ENCODE assay signal across 13 cellular contexts in the genomic region with DNA sequence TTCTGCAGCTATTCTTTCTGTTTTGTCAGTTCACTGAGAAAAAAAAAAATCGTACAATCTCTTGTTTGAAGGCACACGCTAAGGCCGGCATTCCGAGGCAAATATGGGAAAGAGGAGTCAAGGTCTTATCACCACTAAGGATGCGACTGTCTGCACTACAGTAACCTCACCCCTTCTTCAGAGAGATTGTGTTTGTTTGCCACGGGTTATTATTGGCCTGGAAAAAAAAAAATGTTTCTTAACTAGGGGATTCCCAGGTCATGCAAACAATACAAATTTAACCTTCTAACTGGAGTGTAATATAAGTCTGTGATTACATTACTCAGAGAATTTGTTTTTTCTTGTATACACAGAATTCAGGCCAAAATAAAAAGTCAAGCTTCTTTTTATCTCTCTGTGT.
DNase-seq lines count a peak whose midpoint lies in the region; ATAC-seq and TF ChIP-seq lines count a peak whose summit lies in the region.
"Had no signal": no experiment of that assay in that cellular context is flagged by ENCODE, and none has a peak within 500 bp of the region (broad histone marks: within the 10 kb centered on the region; RNA-seq: fewer than 3 reads in every experiment).

No MANE protein-coding gene starts in this region.

- H3K27ac ChIP-seq in DOHH2 (ENCODE audit: low read depth, low read length): peak overlapping the region; percentile 96
- H3K27ac ChIP-seq in Peyer's patch: peak overlapping the region in 2 of 4 donors; percentile 65 to 78
- H3K27ac ChIP-seq: thyroid gland had no signal

- peaks cover 4% of the 10 kb centered on the region for H3K9me3 ChIP-seq in DOHH2 (ENCODE audit: control insufficient read depth, insufficient read depth, low read length)
- no peaks in the 10 kb centered on the region for H3K9me3 ChIP-seq in Peyer's patch
- H3K9me3 ChIP-seq: thyroid gland had no signal

- H3K4me1 ChIP-seq in DOHH2 (ENCODE audit: control insufficient read depth, low read length): peaks cover 74% of the 10 kb centered on the region
- H3K4me1 ChIP-seq in Peyer's patch: peaks cover 0 to 5% (median 0%) of the 10 kb centered on the region in 4 donors
- H3K4me1 ChIP-seq: thyroid gland had no signal

- DNase-seq in Peyer's patch: peak in 2 of 3 donors; percentile 32 to 43
- DNase-seq in ACHN: no peak
- no peak for DNase-seq in germinal center (ENCODE audit: low spot score)
- no peak for DNase-seq in NOMO-1 (lab: John Stamatoyannopoulos, UW; ENCODE audit: unreplicated experiment in 2 of 2)
- DNase-seq in kidney glomerular epithelial cell (lab: John Stamatoyannopoulos, UW): no peak
- DNase-seq: activated CD4-positive, alpha-beta T cell treated with anti-CD3 and anti-CD28 coated beads, Interleukin-2, amount 10 ng/mL, durations not matched to agents 7 days and 5 days; NCI-H146; RPMI8226; T-helper 2 cell; thyroid gland had no signal

- H3F3A ChIP-seq in DOHH2 (ENCODE audit: control insufficient read depth, insufficient read depth): peaks cover 49% of the 10 kb centered on the region

- no peak for TF ChIP-seq POLR2A in Peyer's patch (IDR thresholded peaks at IDR 0.05)

- peak overlapping the region; percentile 94 for H3K4me2 ChIP-seq in DOHH2 (ENCODE audit: low read length)

- no peak for TF ChIP-seq CTCF in DOHH2 (IDR thresholded peaks at IDR 0.05; ENCODE audit: low read depth, low read length, poor library complexity, severe bottlenecking)
- TF ChIP-seq CTCF in Peyer's patch (IDR thresholded peaks at IDR 0.05): no peak

- H3K4me3 ChIP-seq in DOHH2 (ENCODE audit: low read length) (peak overlapping the region; percentile 71), Peyer's patch (no peak overlapping the region)
- H3K4me3 ChIP-seq: thyroid gland had no signal

- no peaks in the 10 kb centered on the region for H3K27me3 ChIP-seq in DOHH2 (ENCODE audit: control insufficient read depth, low read length)
- no peaks in the 10 kb centered on the region for H3K27me3 ChIP-seq in Peyer's patch
- H3K27me3 ChIP-seq: thyroid gland had no signal

- H4K20me1 ChIP-seq in DOHH2 (ENCODE audit: control insufficient read depth, insufficient read depth, low read depth, low read length): no peaks in the 10 kb centered on the region

- H3K36me3 ChIP-seq in DOHH2 (ENCODE audit: control insufficient read depth, low read length) (0 out of 2 replicates have a peak, but pooled peaks cover 4% of the 10 kb centered on the region), Peyer's patch (no peaks in the 10 kb centered on the region)
- H3K36me3 ChIP-seq: thyroid gland had no signal

- H3K9me2 ChIP-seq in DOHH2 (replicated peaks; ENCODE audit: control insufficient read depth, low read length): no peaks in the 10 kb centered on the region

- no peaks in the 10 kb centered on the region for H3K79me2 ChIP-seq in DOHH2 (ENCODE audit: control insufficient read depth, low read length)

- ATAC-seq in GM19324 (IDR thresholded peaks at IDR 0.05; ENCODE audit: low FRiP score, unreplicated experiment) (peak; percentile 35), HG02763 (IDR thresholded peaks at IDR 0.05; ENCODE audit: unreplicated experiment) (peak; percentile 31)

- in situ Hi-C loops in ACHN (cut with HindIII; ENCODE audit: low pct_ligation_motif_present, low pct_unique_long_range_greater_than_20kb, low sequenced_read_pairs): no loop called here

Comparison
In these comparisons a context has a peak if more than half of its experiments do, and no peak if none do; other contexts are left out.
1. DNase-seq: peak in Peyer's patch (2 of 3); none in ACHN (single experiment), germinal center (single experiment), NOMO-1 (0 of 2) and kidney glomerular epithelial cell (single experiment).